ENCODE assay signal across 9 cellular contexts in the genomic region with DNA sequence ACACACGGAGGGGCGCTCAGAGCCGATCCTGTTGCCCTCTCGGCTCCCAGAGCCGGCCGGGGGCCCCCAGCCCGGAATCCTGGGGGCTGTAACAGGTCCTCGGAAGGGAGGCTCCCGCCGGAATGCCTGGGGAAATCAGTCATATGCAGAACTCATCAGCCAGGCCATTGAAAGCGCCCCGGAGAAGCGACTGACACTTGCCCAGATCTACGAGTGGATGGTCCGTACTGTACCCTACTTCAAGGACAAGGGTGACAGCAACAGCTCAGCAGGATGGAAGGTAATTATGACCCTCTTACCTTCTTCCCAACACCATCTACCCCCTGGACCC. TPM values are rescaled to one million over a fixed set of nuclear protein-coding genes. Genes with fewer than 3 reads are reported as not detected.
A peak's percentile ranks its signal among the peaks of the same experiment; 100 is the strongest.
DNase-seq lines count a peak whose midpoint lies in the region; ATAC-seq and TF ChIP-seq lines count a peak whose summit lies in the region.
"Had no signal": no experiment of that assay in that cellular context is flagged by ENCODE, and none has a peak within 500 bp of the region (broad histone marks: within the 10 kb centered on the region; RNA-seq: fewer than 3 reads in every experiment).

No MANE protein-coding gene starts in this region.

- H3K79me1 ChIP-seq in neuronal stem cell (ENCODE audit: low read depth, low read length), result no peaks in the 10 kb centered on the region

- no peak overlapping the region for H3K18ac ChIP-seq in neuronal stem cell (ENCODE audit: low read length)

- H2AK5ac ChIP-seq in neuronal stem cell (ENCODE audit: low read depth, low read length), result no peak overlapping the region

- no peak for TF ChIP-seq CTCF in OCI-LY1 (IDR thresholded peaks at IDR 0.05; ENCODE audit: low read length)
- TF ChIP-seq CTCF in epithelial cell of esophagus (IDR thresholded peaks at IDR 0.05; ENCODE audit: insufficient read depth, low read depth, low read length, missing control alignments), result no peak

- H3K4me2 ChIP-seq in OCI-LY1 (ENCODE audit: low read length) (peak overlapping the region; percentile 72), neuronal stem cell (ENCODE audit: insufficient read depth, low read length, poor library complexity, severe bottlenecking) (peak overlapping the region; percentile 62)

- peak overlapping the region; percentile 67; the same call in 1 of the 2 replicates for H3K9ac ChIP-seq in OCI-LY1 (ENCODE audit: low read length)
- H3K9ac ChIP-seq in neuronal stem cell (ENCODE audit: low read depth, low read length, poor library complexity), result no peak overlapping the region

- peak overlapping the region; percentile 80 for H3K27ac ChIP-seq in CD4-positive, CD25-positive, alpha-beta regulatory T cell (ENCODE audit: insufficient read depth, low read length, poor library complexity, severe bottlenecking)
- H3K27ac ChIP-seq in OCI-LY1 (ENCODE audit: low read depth, low read length, poor library complexity, severe bottlenecking) (no peak overlapping the region), neuronal stem cell (replicated peaks; ENCODE audit: low read length) (no peak overlapping the region)

- no peaks in the 10 kb centered on the region for H3K9me2 ChIP-seq in OCI-LY1 (ENCODE audit: low read depth, low read length)

- peak overlapping the region; percentile 44 for H3K4me3 ChIP-seq in CD4-positive, CD25-positive, alpha-beta regulatory T cell (ENCODE audit: low read depth, low read length)
- H3K4me3 ChIP-seq in OCI-LY1 (ENCODE audit: low read depth, low read length, poor library complexity, severe bottlenecking) (peak overlapping the region; percentile 69), epithelial cell of esophagus (ENCODE audit: low read length) (peak overlapping the region; percentile 62), neuronal stem cell (ENCODE audit: low read length in 2 of 2) (peak overlapping the region; percentile 48 to 85)

- peaks cover 36% of the 10 kb centered on the region for H3K4me1 ChIP-seq in CD4-positive, CD25-positive, alpha-beta regulatory T cell (ENCODE audit: control insufficient read depth, insufficient read depth, low read length, poor library complexity, severe bottlenecking)
- H3K4me1 ChIP-seq in OCI-LY1 (ENCODE audit: insufficient read depth, low read length, severe bottlenecking) (peaks cover 16% of the 10 kb centered on the region), neuronal stem cell (ENCODE audit: control insufficient read depth in 2 of 2, insufficient read depth in 1 of 2, low read depth in 1 of 2, low read length in 2 of 2) (peaks cover 2 to 5% of the 10 kb centered on the region in 2 donors)

- no peaks in the 10 kb centered on the region for H4K20me1 ChIP-seq in OCI-LY1 (ENCODE audit: insufficient read depth, low read length)

- H3F3A ChIP-seq in OCI-LY1 (ENCODE audit: insufficient read depth, low read length), result no peaks in the 10 kb centered on the region

- H3K9me3 Mint-ChIP-seq in CD4-positive, CD25-positive, alpha-beta regulatory T cell, result peaks cover 0 to 2% (median 0%) of the 10 kb centered on the region in 7 donors

- H2AFZ ChIP-seq in OCI-LY1 (ENCODE audit: low read length), result no peak overlapping the region
- H2AFZ ChIP-seq in neuronal stem cell (ENCODE audit: low read length), result peak overlapping the region; percentile 77

- no peaks in the 10 kb centered on the region for H3K27me3 ChIP-seq in CD4-positive, CD25-positive, alpha-beta regulatory T cell (ENCODE audit: control insufficient read depth, insufficient read depth, low read length)
- H3K27me3 ChIP-seq in OCI-LY1 (ENCODE audit: insufficient read depth, low read length) (no peaks in the 10 kb centered on the region), neuronal stem cell (ENCODE audit: control insufficient read depth in 3 of 3, insufficient read depth in 3 of 3, low read depth in 1 of 3, low read length in 3 of 3) (peaks cover 0 to 24% (median 10%) of the 10 kb centered on the region in 3 experiments)

- no peak overlapping the region for H3K23ac ChIP-seq in neuronal stem cell (ENCODE audit: low read depth, low read length, poor library complexity)

- H4K91ac ChIP-seq in neuronal stem cell (ENCODE audit: low read depth, low read length, poor library complexity), result no peak overlapping the region

- H3K27me3 Mint-ChIP-seq in CD4-positive, CD25-positive, alpha-beta regulatory T cell, result no peaks in the 10 kb centered on the region

- peaks cover 7 to 62% (median 30%) of the 10 kb centered on the region in 4 donors for H3K4me1 Mint-ChIP-seq in CD4-positive, CD25-positive, alpha-beta regulatory T cell

- no peak overlapping the region for H4K8ac ChIP-seq in neuronal stem cell (ENCODE audit: low read depth, low read length)

- no peak overlapping the region for H2BK12ac ChIP-seq in neuronal stem cell (ENCODE audit: low read length)

- H3K9me3 ChIP-seq in CD4-positive, CD25-positive, alpha-beta regulatory T cell (ENCODE audit: control insufficient read depth in 2 of 2, low read length in 2 of 2), result no peaks in the 10 kb centered on the region
- H3K9me3 ChIP-seq in OCI-LY1 (ENCODE audit: low read length) (no peaks in the 10 kb centered on the region), neuronal stem cell (replicated peaks in 1 of 2; ENCODE audit: control insufficient read depth in 2 of 2, insufficient read depth in 1 of 2, low read depth in 1 of 2, low read length in 2 of 2) (no peaks in the 10 kb centered on the region)

- no CpG with 5 or more reads among the region's 15 CpGs for WGBS in neuronal stem cell (ENCODE audit: extremely low coverage in 2 of 2, insufficient read length in 2 of 2, insufficient replicate concordance in 1 of 2), 2 donors

- H3K79me2 ChIP-seq in OCI-LY1 (ENCODE audit: insufficient read depth, low read length), result no peaks in the 10 kb centered on the region

- H3K27ac Mint-ChIP-seq in CD4-positive, CD25-positive, alpha-beta regulatory T cell, result peak overlapping the region in 2 of 3 donors; percentile 82 to 97

- peaks cover 4% of the 10 kb centered on the region for H3K36me3 Mint-ChIP-seq in CD4-positive, CD25-positive, alpha-beta regulatory T cell

- H2BK120ac ChIP-seq in neuronal stem cell (ENCODE audit: low read depth, low read length), result no peak overlapping the region

- peak overlapping the region; percentile 91 to 96 (median 93) for H3K4me3 Mint-ChIP-seq in CD4-positive, CD25-positive, alpha-beta regulatory T cell

- ATAC-seq in CD4-positive, CD25-positive, alpha-beta regulatory T cell (ENCODE audit: low read depth in 2 of 2), result no peak
- ATAC-seq in GM18511 (IDR thresholded peaks at IDR 0.05; ENCODE audit: unreplicated experiment), result no peak
- no peak for ATAC-seq in GM18907 (IDR thresholded peaks at IDR 0.05; ENCODE audit: unreplicated experiment)

- H3K4ac ChIP-seq in neuronal stem cell (ENCODE audit: low read length), result no peak overlapping the region

- no peak for DNase-seq in CD4-positive, CD25-positive, alpha-beta regulatory T cell
- DNase-seq in epithelial cell of esophagus (ENCODE audit: low read depth), result no peak
- DNase-seq in neuronal stem cell (ENCODE audit: low spot score), result no peak
- DNase-seq in NCI-H2029 (lab: John Stamatoyannopoulos, UW), result no peak
- no peak for DNase-seq in effector CD4-positive, alpha-beta T cell

- H2BK5ac ChIP-seq in neuronal stem cell (ENCODE audit: low read length), result no peak overlapping the region

- no peak overlapping the region for H2BK15ac ChIP-seq in neuronal stem cell (ENCODE audit: low read length)

- H3K36me3 ChIP-seq in CD4-positive, CD25-positive, alpha-beta regulatory T cell (ENCODE audit: control insufficient read depth, insufficient read depth, low read length), result no peaks in the 10 kb centered on the region
- H3K36me3 ChIP-seq in OCI-LY1 (ENCODE audit: insufficient read depth, low read length) (no peaks in the 10 kb centered on the region), neuronal stem cell (replicated peaks in 1 of 2; ENCODE audit: control insufficient read depth in 2 of 2, insufficient read depth in 2 of 2, low read length in 2 of 2) (no peaks in the 10 kb centered on the region)

- H3K14ac ChIP-seq in neuronal stem cell (ENCODE audit: low read length), result no peak overlapping the region

RNA-seq across cellular contexts. Expression of gene FOXO4, which starts 1.0 kb away (rescaled TPM):
- 49.9 TPM for total RNA-seq in CD4-positive, CD25-positive, alpha-beta regulatory T cell
- 1 to 10 TPM; 1.8 to 3.3 (median 2.5) TPM for polyA plus RNA-seq in CD4-positive, CD25-positive, alpha-beta regulatory T cell
- polyA plus RNA-seq in neuronal stem cell (2013, experiment 1 of 2), result 8.5 TPM
- polyA plus RNA-seq in neuronal stem cell (2013, experiment 2 of 2), result 7.9 TPM

RNA-seq across cellular contexts. Expression of gene CXorf65, which starts 9.9 kb away (rescaled TPM):
- 81.0 TPM for total RNA-seq in CD4-positive, CD25-positive, alpha-beta regulatory T cell
- polyA plus RNA-seq in CD4-positive, CD25-positive, alpha-beta regulatory T cell, result 1 to 10 TPM; 1.6 to 4.3 (median 3.2) TPM
- not detected for polyA plus RNA-seq in neuronal stem cell (2013, experiment 1 of 2)
- 0.15 TPM for polyA plus RNA-seq in neuronal stem cell (2013, experiment 2 of 2)
- total RNA-seq: pulmonary artery endothelial cell had no signal

RNA-seq across cellular contexts. Expression of gene IL2RG, which starts 14.7 kb away (rescaled TPM):
- 504 TPM for total RNA-seq in CD4-positive, CD25-positive, alpha-beta regulatory T cell
- 1,000 to 10,000 TPM in 3 of 4 donors, 100 to 1,000 TPM in 1; 997 to 1,278 (median 1,072) TPM for polyA plus RNA-seq in CD4-positive, CD25-positive, alpha-beta regulatory T cell
- polyA plus RNA-seq in neuronal stem cell (2013, experiment 1 of 2), result 0.10 TPM
- not detected for polyA plus RNA-seq in neuronal stem cell (2013, experiment 2 of 2)
- total RNA-seq: pulmonary artery endothelial cell had no signal

RNA-seq across cellular contexts. Expression of gene MED12, which starts 21.7 kb away (rescaled TPM):
- 83.8 TPM for total RNA-seq in CD4-positive, CD25-positive, alpha-beta regulatory T cell
- 1 to 10 TPM; 6.3 to 9.7 (median 8.2) TPM for polyA plus RNA-seq in CD4-positive, CD25-positive, alpha-beta regulatory T cell
- 16.3 TPM for polyA plus RNA-seq in neuronal stem cell (2013, experiment 1 of 2)
- 16.2 TPM for polyA plus RNA-seq in neuronal stem cell (2013, experiment 2 of 2)

RNA-seq across cellular contexts. Expression of gene SNX12, which starts 28.5 kb away (rescaled TPM):
- total RNA-seq in CD4-positive, CD25-positive, alpha-beta regulatory T cell, result 29.5 TPM
- 1 to 10 TPM; 4.0 to 9.2 (median 5.8) TPM for polyA plus RNA-seq in CD4-positive, CD25-positive, alpha-beta regulatory T cell
- polyA plus RNA-seq in neuronal stem cell (2013, experiment 1 of 2), result 124 TPM
- polyA plus RNA-seq in neuronal stem cell (2013, experiment 2 of 2), result 123 TPM
